ENCODE assay signal across 36 cellular contexts in the genomic region with DNA sequence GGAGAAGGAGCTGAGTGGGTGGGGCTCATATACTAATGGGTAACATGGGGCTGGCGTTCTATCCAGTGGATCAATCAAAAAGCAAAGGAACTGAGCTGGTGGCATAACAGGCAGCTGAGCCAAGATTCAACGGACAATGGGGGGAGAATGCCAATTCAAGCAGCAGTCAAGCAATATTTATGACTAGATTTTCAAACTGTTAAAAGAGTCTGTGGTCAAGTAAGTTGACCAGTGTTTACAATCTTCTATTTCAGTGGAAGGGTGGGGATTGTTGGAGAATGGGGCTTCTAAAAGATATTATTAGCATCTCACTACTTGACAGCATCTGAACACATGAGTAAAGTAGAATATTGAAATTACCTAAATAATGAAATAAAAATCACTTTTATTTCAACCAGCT.
"Had no signal": no experiment of that assay in that cellular context is flagged by ENCODE, and none has a peak within 500 bp of the region (broad histone marks: within the 10 kb centered on the region; RNA-seq: fewer than 3 reads in every experiment).

No MANE protein-coding gene starts in this region.

- H3K27me3 Mint-ChIP-seq: activated B cell treated with CpG ODN at 0.5 μM for 24 hours; activated CD4-positive, alpha-beta memory T cell treated with anti-CD3 and anti-CD28 coated beads for 36 hours; activated CD8-positive, alpha-beta T cell treated with anti-CD3 and anti-CD28 coated beads for 36 hours; activated naive CD8-positive, alpha-beta T cell treated with anti-CD3 and anti-CD28 coated beads for 36 hours; activated T-helper 17 cell treated with anti-CD3 and anti-CD28 coated beads, Interleukin-2, amount 50 U/mL, for 72 hours; brain; central memory CD8-positive, alpha-beta T cell had no signal

- H3K4me1 Mint-ChIP-seq: activated B cell treated with CpG ODN at 0.5 μM for 24 hours; activated CD4-positive, alpha-beta T cell treated with anti-CD3 and anti-CD28 coated beads, Interleukin-2, amount 10 ng/mL, durations not matched to agents 24 days and 14 days; activated naive CD8-positive, alpha-beta T cell treated with anti-CD3 and anti-CD28 coated beads for 36 hours; activated T-helper 17 cell treated with anti-CD3 and anti-CD28 coated beads, Interleukin-2, amount 50 U/mL, for 72 hours; brain; central memory CD8-positive, alpha-beta T cell had no signal

- H3K9me3 Mint-ChIP-seq: activated B cell treated with CpG ODN at 0.5 μM for 24 hours; activated CD4-positive, alpha-beta memory T cell treated with anti-CD3 and anti-CD28 coated beads for 36 hours; activated CD8-positive, alpha-beta T cell treated with anti-CD3 and anti-CD28 coated beads for 36 hours; activated naive CD4-positive, alpha-beta T cell treated with anti-CD3 and anti-CD28 coated beads for 36 hours; activated naive CD4-positive, alpha-beta T cell treated with anti-CD3 and anti-CD28 coated beads, Interleukin-2, amount 50 U/mL, for 72 hours; activated naive CD8-positive, alpha-beta T cell treated with anti-CD3 and anti-CD28 coated beads for 36 hours; activated T-cell treated with anti-CD3 and anti-CD28 coated beads, Interleukin-2, amount 50 U/mL, for 4 hours; activated T-cell treated with anti-CD3 and anti-CD28 coated beads, Interleukin-2, amount 50 U/mL, for 72 hours; activated T-helper 1 cell treated with anti-CD3 and anti-CD28 coated beads, Interleukin-12 subunit alpha, Interleukin-12 subunit beta, Interleukin-2, Interleukin-4 antibody, amounts not matched to agents 30 ng/mL and 10 ng/mL and 1 ng/mL, durations not matched to agents 14 hours and 24 hours and 36 hours; activated T-helper 17 cell treated with anti-CD3 and anti-CD28 coated beads, Interleukin-2, amount 50 U/mL, for 72 hours; central memory CD8-positive, alpha-beta T cell; T-helper 1 cell treated with Interleukin-12 subunit alpha and Interleukin-12 subunit beta and Interleukin-4 antibody, amounts not matched to agents 30 μg/mL and 1 μg/mL, for 36 hours; T-helper 2 cell treated with Interferon-gamma antibody and Interleukin-4, amounts not matched to agents 5 μg/mL and 100 μg/mL, for 36 hours had no signal

- H3K4me3 Mint-ChIP-seq: activated B cell treated with CpG ODN at 0.5 μM for 24 hours; activated CD4-positive, alpha-beta memory T cell treated with anti-CD3 and anti-CD28 coated beads for 36 hours; activated CD4-positive, alpha-beta T cell treated with anti-CD3 and anti-CD28 coated beads, Interleukin-2, amount 10 ng/mL, durations not matched to agents 24 days and 14 days; activated CD8-positive, alpha-beta T cell treated with anti-CD3 and anti-CD28 coated beads for 36 hours; activated naive CD4-positive, alpha-beta T cell treated with anti-CD3 and anti-CD28 coated beads for 36 hours; activated naive CD8-positive, alpha-beta T cell treated with anti-CD3 and anti-CD28 coated beads for 36 hours; activated T-cell treated with anti-CD3 and anti-CD28 coated beads, Interleukin-2, amount 50 U/mL, for 4 hours; activated T-cell treated with anti-CD3 and anti-CD28 coated beads, Interleukin-2, amount 50 U/mL, for 72 hours; activated T-helper 1 cell treated with anti-CD3 and anti-CD28 coated beads, Interleukin-12 subunit alpha, Interleukin-12 subunit beta, Interleukin-2, Interleukin-4 antibody, amounts not matched to agents 30 ng/mL and 10 ng/mL and 1 ng/mL, durations not matched to agents 14 hours and 24 hours and 36 hours; activated T-helper 17 cell treated with anti-CD3 and anti-CD28 coated beads, Interleukin-2, amount 50 U/mL, for 72 hours; brain; central memory CD8-positive, alpha-beta T cell; T-helper 1 cell treated with Interleukin-12 subunit alpha and Interleukin-12 subunit beta and Interleukin-4 antibody, amounts not matched to agents 30 μg/mL and 1 μg/mL, for 36 hours; T-helper 2 cell treated with Interferon-gamma antibody and Interleukin-4, amounts not matched to agents 5 μg/mL and 100 μg/mL, for 36 hours had no signal

- H3K36me3 Mint-ChIP-seq: activated CD4-positive, alpha-beta memory T cell treated with anti-CD3 and anti-CD28 coated beads for 36 hours; activated naive CD4-positive, alpha-beta T cell treated with anti-CD3 and anti-CD28 coated beads, Interleukin-2, amount 50 U/mL, for 72 hours; activated naive CD8-positive, alpha-beta T cell treated with anti-CD3 and anti-CD28 coated beads for 36 hours had no signal

- H3K36me3 ChIP-seq: ascending aorta, cardiac muscle cell had no signal

- ATAC-seq: activated CD8-positive, alpha-beta T cell treated with anti-CD3 and anti-CD28 coated beads for 36 hours; activated naive CD4-positive, alpha-beta T cell treated with anti-CD3 and anti-CD28 coated beads, Interleukin-2, amount 50 U/mL, for 72 hours; activated T-cell treated with anti-CD3 and anti-CD28 coated beads, Interleukin-2, amount 50 U/mL, for 4 hours; activated T-cell treated with anti-CD3 and anti-CD28 coated beads, Interleukin-2, amount 50 U/mL, for 72 hours; activated T-helper 17 cell treated with anti-CD3 and anti-CD28 coated beads, Interleukin-2, amount 50 U/mL, for 72 hours had no signal

- H3K27ac Mint-ChIP-seq: activated B cell treated with CpG ODN at 0.5 μM for 24 hours; activated CD4-positive, alpha-beta memory T cell treated with anti-CD3 and anti-CD28 coated beads for 36 hours; activated CD4-positive, alpha-beta T cell treated with anti-CD3 and anti-CD28 coated beads, Interleukin-2, amount 10 ng/mL, durations not matched to agents 24 days and 14 days; activated CD8-positive, alpha-beta T cell treated with anti-CD3 and anti-CD28 coated beads for 36 hours; activated naive CD4-positive, alpha-beta T cell treated with anti-CD3 and anti-CD28 coated beads for 36 hours; activated naive CD4-positive, alpha-beta T cell treated with anti-CD3 and anti-CD28 coated beads, Interleukin-2, amount 50 U/mL, for 72 hours; activated naive CD8-positive, alpha-beta T cell treated with anti-CD3 and anti-CD28 coated beads for 36 hours; activated T-cell treated with anti-CD3 and anti-CD28 coated beads, Interleukin-2, amount 50 U/mL, for 72 hours; activated T-helper 1 cell treated with anti-CD3 and anti-CD28 coated beads, Interleukin-12 subunit alpha, Interleukin-12 subunit beta, Interleukin-2, Interleukin-4 antibody, amounts not matched to agents 30 ng/mL and 10 ng/mL and 1 ng/mL, durations not matched to agents 14 hours and 24 hours and 36 hours; activated T-helper 17 cell treated with anti-CD3 and anti-CD28 coated beads, Interleukin-2, amount 50 U/mL, for 72 hours; brain; T-helper 1 cell treated with Interleukin-12 subunit alpha and Interleukin-12 subunit beta and Interleukin-4 antibody, amounts not matched to agents 30 μg/mL and 1 μg/mL, for 36 hours; T-helper 2 cell treated with Interferon-gamma antibody and Interleukin-4, amounts not matched to agents 5 μg/mL and 100 μg/mL, for 36 hours had no signal

- DNase-seq: activated B cell treated with CpG ODN at 0.5 μM for 24 hours; activated CD4-positive, alpha-beta memory T cell treated with anti-CD3 and anti-CD28 coated beads for 36 hours; activated CD4-positive, alpha-beta T cell treated with anti-CD3 and anti-CD28 coated beads for 4 hours; activated CD4-positive, alpha-beta T cell treated with anti-CD3 and anti-CD28 coated beads, Interleukin-2, amount 10 ng/mL, durations not matched to agents 24 days and 14 days; activated CD4-positive, alpha-beta T cell treated with anti-CD3 and anti-CD28 coated beads, Interleukin-2, amount 50 U/mL, for 1 hour; activated CD4-positive, alpha-beta T cell treated with anti-CD3 and anti-CD28 coated beads, Interleukin-2, amount 50 U/mL, for 4 hours; activated CD4-positive, CD25-positive, alpha-beta regulatory T cell treated with anti-CD3 and anti-CD28 coated beads, Interleukin-2, amount 50 U/mL, for 72 hours; activated CD8-positive, alpha-beta memory T cell treated with anti-CD3 and anti-CD28 coated beads, Interleukin-2, amount 50 U/mL, for 4 hours; activated CD8-positive, alpha-beta T cell treated with anti-CD3 and anti-CD28 coated beads for 36 hours; activated effector memory CD4-positive, alpha-beta T cell treated with anti-CD3 and anti-CD28 coated beads, Interleukin-2, amount 50 U/mL, for 16 hours; activated gamma-delta T cell treated with Interleukin-2 at 50 U/mL for 16 hours; activated naive CD4-positive, alpha-beta T cell; activated naive CD4-positive, alpha-beta T cell treated with anti-CD3 and anti-CD28 coated beads for 36 hours; activated naive CD4-positive, alpha-beta T cell treated with anti-CD3 and anti-CD28 coated beads, Interleukin-2, amount 50 U/mL, for 16 hours; activated naive CD8-positive, alpha-beta T cell treated with anti-CD3 and anti-CD28 coated beads for 36 hours; activated T-cell treated with anti-CD3 and anti-CD28 coated beads for 4 hours; activated T-cell treated with anti-CD3 and anti-CD28 coated beads, Interleukin-2, amount 50 U/mL, for 1 hour; activated T-cell treated with anti-CD3 and anti-CD28 coated beads, Interleukin-2, amount 50 U/mL, for 4 hours; activated T-cell treated with anti-CD3 and anti-CD28 coated beads, Interleukin-2, amount 50 U/mL, for 72 hours; amygdala; anterior cingulate cortex; caudate nucleus; cerebellar nuclear complex; T-helper 1 cell; T-helper 2 cell; T-helper 9 cell had no signal

- H3K4me3 ChIP-seq: ascending aorta, cardiac muscle cell had no signal

- H3K27me3 ChIP-seq: ascending aorta, cardiac muscle cell had no signal

- H3K9me3 ChIP-seq: ascending aorta had no signal

- H3K4me1 ChIP-seq: ascending aorta had no signal

- H3K27ac ChIP-seq: ascending aorta, cardiac muscle cell, VCaP had no signal
